42 cellular contexts compared by ENCODE assay signal in genomic region chr16:20311548-20311947, GRCh38. TPM values are rescaled to one million over a fixed set of nuclear protein-coding genes. Genes with fewer than 3 reads are reported as not detected.
"Had no signal": no experiment of that assay in that cellular context is flagged by ENCODE, and none has a peak within 500 bp of the region (broad histone marks: within the 10 kb centered on the region; RNA-seq: fewer than 3 reads in every experiment).

No MANE protein-coding gene starts in this region.

- H3K9me3 Mint-ChIP-seq: activated naive CD4-positive, alpha-beta T cell treated with anti-CD3 and anti-CD28 coated beads for 36 hours; activated naive CD4-positive, alpha-beta T cell treated with anti-CD3 and anti-CD28 coated beads, Interleukin-2, amount 10 ng/mL, durations not matched to agents 7 days and 5 days; activated naive CD4-positive, alpha-beta T cell treated with anti-CD3 and anti-CD28 coated beads, Interleukin-2, amount 50 U/mL, for 24 hours; activated naive CD8-positive, alpha-beta T cell treated with anti-CD3 and anti-CD28 coated beads for 36 hours; activated naive CD8-positive, alpha-beta T cell treated with anti-CD3 and anti-CD28 coated beads, Interleukin-2, amount 10 ng/mL, durations not matched to agents 7 days and 5 days; activated naive CD8-positive, alpha-beta T cell treated with anti-CD3 and anti-CD28 coated beads, Interleukin-2, amount 50 U/mL, for 24 hours; activated T-cell treated with anti-CD3 and anti-CD28 coated beads, Interleukin-2, amount 50 U/mL, for 24 hours; activated T-helper 1 cell treated with anti-CD3 and anti-CD28 coated beads, Interleukin-12 subunit alpha, Interleukin-12 subunit beta, Interleukin-2, Interleukin-4 antibody, amounts not matched to agents 30 ng/mL and 10 ng/mL and 1 ng/mL, durations not matched to agents 14 hours and 24 hours and 36 hours; activated T-helper 17 cell treated with anti-CD3 and anti-CD28 coated beads, Interleukin-2, amount 50 U/mL, for 72 hours; activated T-helper 2 cell treated with anti-CD3 and anti-CD28 coated beads, Interferon-gamma antibody, Interleukin-2, Interleukin-4, amounts not matched to agents 10 μg/mL and 5 μg/mL and 100 μg/mL, durations not matched to agents 14 hours and 24 hours and 36 hours; brain had no signal

- H3K4me1 Mint-ChIP-seq: activated naive CD4-positive, alpha-beta T cell treated with anti-CD3 and anti-CD28 coated beads, Interleukin-2, amount 10 ng/mL, durations not matched to agents 7 days and 5 days; activated naive CD4-positive, alpha-beta T cell treated with anti-CD3 and anti-CD28 coated beads, Interleukin-2, amount 50 U/mL, for 24 hours; activated naive CD8-positive, alpha-beta T cell treated with anti-CD3 and anti-CD28 coated beads for 36 hours; activated naive CD8-positive, alpha-beta T cell treated with anti-CD3 and anti-CD28 coated beads, Interleukin-2, amount 10 ng/mL, durations not matched to agents 7 days and 5 days; activated naive CD8-positive, alpha-beta T cell treated with anti-CD3 and anti-CD28 coated beads, Interleukin-2, amount 50 U/mL, for 24 hours; activated T-helper 17 cell treated with anti-CD3 and anti-CD28 coated beads, Interleukin-2, amount 50 U/mL, for 72 hours; brain; central memory CD8-positive, alpha-beta T cell had no signal

- ATAC-seq: activated naive CD4-positive, alpha-beta T cell treated with anti-CD3 and anti-CD28 coated beads, Interleukin-2, amount 50 U/mL, for 72 hours; activated naive CD8-positive, alpha-beta T cell treated with anti-CD3 and anti-CD28 coated beads, Interleukin-2, amount 50 U/mL, for 24 hours; activated T-cell treated with anti-CD3 and anti-CD28 coated beads, Interleukin-2, amount 50 U/mL, for 4 hours; activated T-cell treated with anti-CD3 and anti-CD28 coated beads, Interleukin-2, amount 50 U/mL, for 72 hours; activated T-helper 17 cell treated with anti-CD3 and anti-CD28 coated beads, Interleukin-2, amount 50 U/mL, for 72 hours had no signal

- DNase-seq: activated effector memory CD4-positive, alpha-beta T cell treated with anti-CD3 and anti-CD28 coated beads, Interleukin-2, amount 50 U/mL, for 16 hours; activated effector memory CD4-positive, alpha-beta T cell treated with Interleukin-2 at 50 U/mL for 16 hours; activated gamma-delta T cell; activated gamma-delta T cell treated with Interleukin-2 at 50 U/mL for 16 hours; activated naive CD4-positive, alpha-beta T cell; activated naive CD4-positive, alpha-beta T cell treated with anti-CD3 and anti-CD28 coated beads for 36 hours; activated naive CD4-positive, alpha-beta T cell treated with anti-CD3 and anti-CD28 coated beads, Interleukin-2, amount 10 ng/mL, durations not matched to agents 7 days and 5 days; activated naive CD4-positive, alpha-beta T cell treated with anti-CD3 and anti-CD28 coated beads, Interleukin-2, amount 50 U/mL, for 16 hours; activated naive CD4-positive, alpha-beta T cell treated with Interleukin-2 at 50 U/mL for 16 hours; activated naive CD8-positive, alpha-beta T cell treated with anti-CD3 and anti-CD28 coated beads for 36 hours; activated naive CD8-positive, alpha-beta T cell treated with anti-CD3 and anti-CD28 coated beads, Interleukin-2, amount 10 ng/mL, durations not matched to agents 7 days and 5 days; activated naive CD8-positive, alpha-beta T cell treated with anti-CD3 and anti-CD28 coated beads, Interleukin-2, amount 50 U/mL, for 24 hours; activated T-cell treated with anti-CD3 and anti-CD28 coated beads, Interleukin-2, amount 50 U/mL, for 1 hour; activated T-cell treated with anti-CD3 and anti-CD28 coated beads, Interleukin-2, amount 50 U/mL, for 24 hours; activated T-cell treated with anti-CD3 and anti-CD28 coated beads, Interleukin-2, amount 50 U/mL, for 4 hours; activated T-cell treated with anti-CD3 and anti-CD28 coated beads, Interleukin-2, amount 50 U/mL, for 48 hours; activated T-cell treated with anti-CD3 and anti-CD28 coated beads, Interleukin-2, amount 50 U/mL, for 72 hours; adrenal gland; amniotic stem cell; amygdala; anterior cingulate cortex; aorta; brain microvascular endothelial cell; caudate nucleus; central memory CD4-positive, alpha-beta T cell; cerebellar nuclear complex had no signal

- H3K9me3 ChIP-seq: adrenal gland, ascending aorta, breast epithelium had no signal

- H3K36me3 ChIP-seq: adrenal gland, ascending aorta, brain microvascular endothelial cell, breast epithelium, cardiac muscle cell had no signal

- H3K36me3 Mint-ChIP-seq: activated naive CD4-positive, alpha-beta T cell treated with anti-CD3 and anti-CD28 coated beads, Interleukin-2, amount 10 ng/mL, durations not matched to agents 7 days and 5 days; activated naive CD4-positive, alpha-beta T cell treated with anti-CD3 and anti-CD28 coated beads, Interleukin-2, amount 50 U/mL, for 24 hours; activated naive CD4-positive, alpha-beta T cell treated with anti-CD3 and anti-CD28 coated beads, Interleukin-2, amount 50 U/mL, for 72 hours; activated naive CD8-positive, alpha-beta T cell; activated naive CD8-positive, alpha-beta T cell treated with anti-CD3 and anti-CD28 coated beads for 36 hours; activated naive CD8-positive, alpha-beta T cell treated with anti-CD3 and anti-CD28 coated beads, Interleukin-2, amount 10 ng/mL, durations not matched to agents 7 days and 5 days; brain had no signal

- H3K27ac Mint-ChIP-seq: activated naive CD4-positive, alpha-beta T cell treated with anti-CD3 and anti-CD28 coated beads for 36 hours; activated naive CD4-positive, alpha-beta T cell treated with anti-CD3 and anti-CD28 coated beads, Interleukin-2, amount 10 ng/mL, durations not matched to agents 7 days and 5 days; activated naive CD4-positive, alpha-beta T cell treated with anti-CD3 and anti-CD28 coated beads, Interleukin-2, amount 50 U/mL, for 24 hours; activated naive CD4-positive, alpha-beta T cell treated with anti-CD3 and anti-CD28 coated beads, Interleukin-2, amount 50 U/mL, for 72 hours; activated naive CD8-positive, alpha-beta T cell; activated naive CD8-positive, alpha-beta T cell treated with anti-CD3 and anti-CD28 coated beads for 36 hours; activated naive CD8-positive, alpha-beta T cell treated with anti-CD3 and anti-CD28 coated beads, Interleukin-2, amount 10 ng/mL, durations not matched to agents 7 days and 5 days; activated naive CD8-positive, alpha-beta T cell treated with anti-CD3 and anti-CD28 coated beads, Interleukin-2, amount 50 U/mL, for 24 hours; activated T-cell treated with anti-CD3 and anti-CD28 coated beads, Interleukin-2, amount 50 U/mL, for 24 hours; activated T-cell treated with anti-CD3 and anti-CD28 coated beads, Interleukin-2, amount 50 U/mL, for 72 hours; activated T-helper 1 cell treated with anti-CD3 and anti-CD28 coated beads, Interleukin-12 subunit alpha, Interleukin-12 subunit beta, Interleukin-2, Interleukin-4 antibody, amounts not matched to agents 30 ng/mL and 10 ng/mL and 1 ng/mL, durations not matched to agents 14 hours and 24 hours and 36 hours; activated T-helper 17 cell treated with anti-CD3 and anti-CD28 coated beads, Interleukin-2, amount 50 U/mL, for 72 hours; activated T-helper 2 cell treated with anti-CD3 and anti-CD28 coated beads, Interferon-gamma antibody, Interleukin-2, Interleukin-4, amounts not matched to agents 10 μg/mL and 5 μg/mL and 100 μg/mL, durations not matched to agents 14 hours and 24 hours and 36 hours; brain had no signal

- H3K4me3 ChIP-seq: adrenal gland, ascending aorta, breast epithelium, cardiac muscle cell had no signal

- H3K4me3 Mint-ChIP-seq: activated naive CD4-positive, alpha-beta T cell treated with anti-CD3 and anti-CD28 coated beads for 36 hours; activated naive CD4-positive, alpha-beta T cell treated with anti-CD3 and anti-CD28 coated beads, Interleukin-2, amount 10 ng/mL, durations not matched to agents 7 days and 5 days; activated naive CD4-positive, alpha-beta T cell treated with anti-CD3 and anti-CD28 coated beads, Interleukin-2, amount 50 U/mL, for 24 hours; activated naive CD8-positive, alpha-beta T cell; activated naive CD8-positive, alpha-beta T cell treated with anti-CD3 and anti-CD28 coated beads for 36 hours; activated naive CD8-positive, alpha-beta T cell treated with anti-CD3 and anti-CD28 coated beads, Interleukin-2, amount 10 ng/mL, durations not matched to agents 7 days and 5 days; activated naive CD8-positive, alpha-beta T cell treated with anti-CD3 and anti-CD28 coated beads, Interleukin-2, amount 50 U/mL, for 24 hours; activated T-cell treated with anti-CD3 and anti-CD28 coated beads, Interleukin-2, amount 50 U/mL, for 24 hours; activated T-cell treated with anti-CD3 and anti-CD28 coated beads, Interleukin-2, amount 50 U/mL, for 4 hours; activated T-cell treated with anti-CD3 and anti-CD28 coated beads, Interleukin-2, amount 50 U/mL, for 72 hours; activated T-helper 1 cell treated with anti-CD3 and anti-CD28 coated beads, Interleukin-12 subunit alpha, Interleukin-12 subunit beta, Interleukin-2, Interleukin-4 antibody, amounts not matched to agents 30 ng/mL and 10 ng/mL and 1 ng/mL, durations not matched to agents 14 hours and 24 hours and 36 hours; activated T-helper 17 cell treated with anti-CD3 and anti-CD28 coated beads, Interleukin-2, amount 50 U/mL, for 72 hours; brain; central memory CD8-positive, alpha-beta T cell had no signal

- H3K4me1 ChIP-seq: adrenal gland, ascending aorta, breast epithelium had no signal

- H3K27me3 ChIP-seq: adrenal gland, ascending aorta, brain microvascular endothelial cell, breast epithelium had no signal

- H3K27me3 Mint-ChIP-seq: activated naive CD4-positive, alpha-beta T cell treated with anti-CD3 and anti-CD28 coated beads, Interleukin-2, amount 10 ng/mL, durations not matched to agents 7 days and 5 days; activated naive CD8-positive, alpha-beta T cell treated with anti-CD3 and anti-CD28 coated beads, Interleukin-2, amount 50 U/mL, for 24 hours had no signal

- FAIRE-seq: astrocyte, colon had no signal

- H3K27ac ChIP-seq: adrenal gland, ascending aorta, brain microvascular endothelial cell, breast epithelium, cardiac muscle cell had no signal

RNA-seq across cellular contexts. Expression of gene GP2, which starts 15.8 kb away (rescaled TPM):
- total RNA-seq: activated naive CD4-positive, alpha-beta T cell treated with anti-CD3 and anti-CD28 coated beads for 36 hours; activated naive CD4-positive, alpha-beta T cell treated with anti-CD3 and anti-CD28 coated beads, Interleukin-2, amount 50 U/mL, for 72 hours; activated naive CD8-positive, alpha-beta T cell treated with anti-CD3 and anti-CD28 coated beads for 36 hours; activated naive CD8-positive, alpha-beta T cell treated with anti-CD3 and anti-CD28 coated beads, Interleukin-2, amount 10 ng/mL, durations not matched to agents 7 days and 5 days; activated T-cell treated with anti-CD3 and anti-CD28 coated beads, Interleukin-2, amount 50 U/mL, for 72 hours; activated T-helper 1 cell treated with anti-CD3 and anti-CD28 coated beads, Interleukin-12 subunit alpha, Interleukin-12 subunit beta, Interleukin-2, Interleukin-4 antibody, amounts not matched to agents 30 ng/mL and 10 ng/mL and 1 ng/mL, durations not matched to agents 14 hours and 24 hours and 36 hours; activated T-helper 17 cell treated with anti-CD3 and anti-CD28 coated beads, Interleukin-2, amount 50 U/mL, for 72 hours; activated T-helper 2 cell treated with anti-CD3 and anti-CD28 coated beads, Interferon-gamma antibody, Interleukin-2, Interleukin-4, amounts not matched to agents 10 μg/mL and 5 μg/mL and 100 μg/mL, durations not matched to agents 14 hours and 24 hours and 36 hours; astrocyte; cardiac muscle cell; cardiac septum; cerebellum; chondrocyte had no signal
- polyA plus RNA-seq: cardiac muscle cell had no signal

RNA-seq across cellular contexts. Expression of gene UMOD, which starts 41.0 kb away (rescaled TPM):
- total RNA-seq: activated naive CD4-positive, alpha-beta T cell treated with anti-CD3 and anti-CD28 coated beads for 36 hours; activated naive CD4-positive, alpha-beta T cell treated with anti-CD3 and anti-CD28 coated beads, Interleukin-2, amount 50 U/mL, for 72 hours; activated naive CD8-positive, alpha-beta T cell treated with anti-CD3 and anti-CD28 coated beads for 36 hours; activated naive CD8-positive, alpha-beta T cell treated with anti-CD3 and anti-CD28 coated beads, Interleukin-2, amount 10 ng/mL, durations not matched to agents 7 days and 5 days; activated T-cell treated with anti-CD3 and anti-CD28 coated beads, Interleukin-2, amount 50 U/mL, for 4 hours; activated T-cell treated with anti-CD3 and anti-CD28 coated beads, Interleukin-2, amount 50 U/mL, for 72 hours; activated T-helper 1 cell treated with anti-CD3 and anti-CD28 coated beads, Interleukin-12 subunit alpha, Interleukin-12 subunit beta, Interleukin-2, Interleukin-4 antibody, amounts not matched to agents 30 ng/mL and 10 ng/mL and 1 ng/mL, durations not matched to agents 14 hours and 24 hours and 36 hours; activated T-helper 17 cell treated with anti-CD3 and anti-CD28 coated beads, Interleukin-2, amount 50 U/mL, for 72 hours; activated T-helper 2 cell treated with anti-CD3 and anti-CD28 coated beads, Interferon-gamma antibody, Interleukin-2, Interleukin-4, amounts not matched to agents 10 μg/mL and 5 μg/mL and 100 μg/mL, durations not matched to agents 14 hours and 24 hours and 36 hours; adrenal gland; aorta; ascending aorta; astrocyte; breast epithelium; cardiac muscle cell; cardiac septum; cerebellum; chondrocyte had no signal
- polyA plus RNA-seq: adrenal gland, aorta, cardiac muscle cell had no signal
